In genomic region chr5:34511481-34511880, GRCh38 we compare ENCODE assay signal across 1 cellular context.
TF ChIP-seq lines count a peak whose summit lies in the region.

No MANE protein-coding gene starts in this region.

TF ChIP-seq in SK-N-SH, 30 proteins besides CTCF, POLR2A, EP300 and RAD21 (continued from another document):
- no peak for TF ChIP-seq FOSL2 (IDR thresholded peaks at IDR 0.05; ENCODE audit: borderline replicate concordance, low read depth)
